ENCODE assay signal across 25 cellular contexts in the genomic region with DNA sequence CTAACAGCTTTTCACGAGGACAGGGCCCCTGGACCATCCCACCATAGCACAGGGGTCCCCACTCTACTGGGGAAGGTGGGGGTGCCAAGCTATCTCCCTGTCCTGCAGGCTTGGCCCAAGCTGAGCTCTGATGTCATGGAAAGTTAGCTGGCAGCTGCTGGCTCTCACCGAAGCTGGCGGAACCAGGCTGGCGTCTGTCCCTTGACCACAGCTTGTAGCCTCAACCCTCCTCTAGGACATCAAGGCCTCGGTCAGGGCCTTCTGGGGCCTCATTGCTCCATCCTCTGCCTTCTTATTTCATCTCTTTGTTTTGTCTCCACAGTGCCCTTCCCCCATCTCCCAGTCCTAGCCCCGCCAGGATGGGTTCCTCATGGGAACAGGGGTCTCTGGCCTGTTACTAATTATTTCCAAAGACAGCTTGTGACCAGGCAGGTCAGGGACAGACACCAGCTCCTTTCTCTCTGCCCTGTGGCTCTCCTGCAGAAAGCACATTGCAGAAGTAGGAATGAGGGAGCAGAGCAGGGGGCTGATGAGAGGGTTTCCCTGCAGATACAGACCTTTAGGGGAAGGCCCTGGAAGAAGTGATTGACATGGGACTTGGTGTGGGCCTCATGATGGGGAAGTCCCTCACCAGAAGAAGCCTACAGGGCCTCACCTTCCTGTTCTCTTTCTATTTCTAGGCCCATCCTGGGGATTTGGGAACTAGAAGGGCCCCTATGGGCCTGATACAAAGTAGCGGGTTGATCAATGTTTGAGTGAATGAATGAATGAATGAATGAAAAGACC.
DNase-seq lines count a peak whose midpoint lies in the region; ATAC-seq, FAIRE-seq and TF ChIP-seq lines count a peak whose summit lies in the region.
"Had no signal": no experiment of that assay in that cellular context is flagged by ENCODE, and none has a peak within 500 bp of the region (broad histone marks: within the 10 kb centered on the region; RNA-seq: fewer than 3 reads in every experiment).

No MANE protein-coding gene starts in this region.

- no peak for TF ChIP-seq RAD21 in GM12878 (IDR thresholded peaks at IDR 0.05; ENCODE audit: insufficient read depth, low read depth, low read length)

- H3K9ac ChIP-seq in GM12878 (ENCODE audit: control insufficient read depth, insufficient read depth, low read length) = no peak overlapping the region
- H3K9ac ChIP-seq: GM23248 had no signal

- H4K20me1 ChIP-seq in GM12878 (ENCODE audit: control insufficient read depth, insufficient read depth) = no peaks in the 10 kb centered on the region

- H3K4me2 ChIP-seq in GM12878 (ENCODE audit: control insufficient read depth, insufficient read depth) = no peak overlapping the region

- intact Hi-C loops in GM12878 (cut with micrococcal nuclease; ENCODE audit: unreplicated experiment) = no loop called here

- H3K36me3 ChIP-seq in GM12878 (ENCODE audit: control insufficient read depth in 2 of 2, insufficient read depth in 2 of 2, low read length in 1 of 2) = no peaks in the 10 kb centered on the region

- peaks cover 6 to 18% of the 10 kb centered on the region in 2 donors for H3K9me3 Mint-ChIP-seq in stimulated activated naive CD8-positive, alpha-beta T cell treated with anti-CD3 and anti-CD28 coated beads, Interleukin-15, amount 100 ng/mL, for 72 hours
- H3K9me3 Mint-ChIP-seq in stimulated activated naive B cell treated with anti-CD40 and anti-IgM and Interleukin-4, amounts not matched to agents 10 μg/mL and 1 μg/mL and 100 μg/mL, for 72 hours = peaks cover 6 to 7% of the 10 kb centered on the region in 2 donors

- FAIRE-seq in GM12878 (lab: Jason Lieb, UNC) = no peak
- no peak for FAIRE-seq in D721Med (lab: Jason Lieb, UNC)
- FAIRE-seq: GM19239 had no signal

- no peak overlapping the region for H3K4me3 ChIP-seq in GM12878
- H3K4me3 ChIP-seq: GM23248 had no signal

- BruUV-seq in GM12878 (replicated peaks; lab: Mats Ljungman, UMichigan) = no TSS peak

- no peaks in the 10 kb centered on the region; the same call in 2 of the 3 replicates for H3K9me3 ChIP-seq in GM12878 (replicated peaks; ENCODE audit: control insufficient read depth, insufficient read depth, low read length)

- WGBS in GM12878 (ENCODE audit: insufficient coverage, insufficient replicate concordance, low lambda C conversion rate, missing lambda C conversion rate) = 42% methylated on average over 7 of the region's 7 CpGs

- H3K36me3 Mint-ChIP-seq in stimulated activated naive B cell treated with anti-CD40 and anti-IgM and Interleukin-4, amounts not matched to agents 10 μg/mL and 1 μg/mL and 100 μg/mL, for 72 hours = peaks cover 0 to 3% of the 10 kb centered on the region in 2 donors
- H3K36me3 Mint-ChIP-seq: CD14-positive monocyte had no signal

- no peaks in the 10 kb centered on the region for H3K79me2 ChIP-seq in GM12878 (ENCODE audit: control insufficient read depth, insufficient read depth, low read length)

- in situ Hi-C loops in GM12878 (cut with MboI) = no loop called here

- no peak overlapping the region for H3K4me3 Mint-ChIP-seq in stimulated activated naive CD8-positive, alpha-beta T cell treated with anti-CD3 and anti-CD28 coated beads, Interleukin-15, amount 100 ng/mL, for 72 hours
- no peak overlapping the region for H3K4me3 Mint-ChIP-seq in stimulated activated naive B cell treated with anti-CD40 and anti-IgM and Interleukin-4, amounts not matched to agents 10 μg/mL and 1 μg/mL and 100 μg/mL, for 72 hours
- H3K4me3 Mint-ChIP-seq: CD14-positive monocyte; CD8-positive, alpha-beta memory T cell; H9 had no signal

- no peak overlapping the region for H2AFZ ChIP-seq in GM12878 (ENCODE audit: control insufficient read depth, low read depth, low read length)
- H2AFZ ChIP-seq: GM23248 had no signal

- SMC1A ChIA-PET in GM12878 (lab: Charles Lee; ENCODE audit: uncharacterized antibody, unreplicated experiment) = no interaction called here

- CTCF ChIA-PET in GM12878 (lab: Yijun Ruan, JAX) = interaction anchor here (1.2 kb wide), 1 partner anchor 18 kb away, joined by 3 read pairs; no protein-coding TSS in a partner anchor

- H3K27ac ChIP-seq in GM12878 (ENCODE audit: control insufficient read depth, insufficient read depth) = no peak overlapping the region
- H3K27ac ChIP-seq: GM23248 had no signal

- TF ChIP-seq EP300 in GM12878 (IDR thresholded peaks at IDR 0.05; ENCODE audit: borderline replicate concordance in 1 of 2, control insufficient read depth in 1 of 2, low read depth in 2 of 2, low read length in 2 of 2) = no peak

- H3K27me3 Mint-ChIP-seq in stimulated activated naive CD8-positive, alpha-beta T cell treated with anti-CD3 and anti-CD28 coated beads, Interleukin-15, amount 100 ng/mL, for 72 hours = peaks cover 51% of the 10 kb centered on the region
- H3K27me3 Mint-ChIP-seq in stimulated activated naive B cell treated with anti-CD40 and anti-IgM and Interleukin-4, amounts not matched to agents 10 μg/mL and 1 μg/mL and 100 μg/mL, for 72 hours = peaks cover 42 to 72% of the 10 kb centered on the region in 2 donors

- DNase-seq in stimulated activated naive CD8-positive, alpha-beta T cell treated with anti-CD3 and anti-CD28 coated beads, Interleukin-15, Interleukin-2, amounts not matched to agents 100 U/mL and 50 U/mL, for 24 hours = no peak
- no peak for DNase-seq in stimulated activated naive CD8-positive, alpha-beta T cell treated with anti-CD3 and anti-CD28 coated beads, Interleukin-15, amount 100 ng/mL, for 72 hours
- no peak for DNase-seq in GM12878 (ENCODE audit: low read depth, low spot score)
- peak; percentile 21 for DNase-seq in medulla oblongata (ENCODE audit: extremely low spot score)
- DNase-seq in stimulated activated naive B cell treated with anti-CD40 and anti-IgM and Interleukin-4, amounts not matched to agents 10 μg/mL and 1 μg/mL and 100 μg/mL, for 72 hours = no peak
- no peak for DNase-seq in D721Med (ENCODE audit: insufficient read length, low spot score)
- DNase-seq in HPDE6-E6E7 (ENCODE audit: extremely low spot score) = no peak
- no peak for DNase-seq in NCI-H526 treated with DMSO at 0.1 percent for 48 hours (lab: John Stamatoyannopoulos, UW)
- DNase-seq: CD8-positive, alpha-beta memory T cell; DMS79 treated with DMSO at 0.1 percent for 48 hours; GF-D8; GM23248; H9; KBM-7; MV-4-11; NCI-H1105; NCI-H1436 treated with DMSO at 0.1 percent for 48 hours; NCI-H187 treated with DMSO at 0.1 percent for 48 hours; NCI-H2171 treated with DMSO at 0.1 percent for 48 hours; NCI-H345; NCI-H774; PC-3; SHP77 had no signal

- H3K27me3 ChIP-seq in GM12878 (replicated peaks in 1 of 2; ENCODE audit: control insufficient read depth in 2 of 2, insufficient read depth in 2 of 2, low read length in 1 of 2) = no peaks in the 10 kb centered on the region

- RAD21 ChIA-PET in GM12878 (lab: Charles Lee; ENCODE audit: unreplicated experiment) = no interaction called here

- POLR2A ChIA-PET in GM12878 (lab: Charles Lee) = no interaction called here

- H3K4me1 ChIP-seq in GM12878 (ENCODE audit: control insufficient read depth, insufficient read depth, low read length) = no peaks in the 10 kb centered on the region

- no peaks in the 10 kb centered on the region for H3K4me1 Mint-ChIP-seq in stimulated activated naive CD8-positive, alpha-beta T cell treated with anti-CD3 and anti-CD28 coated beads, Interleukin-15, amount 100 ng/mL, for 72 hours
- peaks cover 5 to 7% of the 10 kb centered on the region in 2 donors for H3K4me1 Mint-ChIP-seq in stimulated activated naive B cell treated with anti-CD40 and anti-IgM and Interleukin-4, amounts not matched to agents 10 μg/mL and 1 μg/mL and 100 μg/mL, for 72 hours
- H3K4me1 Mint-ChIP-seq: CD8-positive, alpha-beta memory T cell had no signal

- TF ChIP-seq POLR2A in GM12878 (IDR thresholded peaks at IDR 0.05; ENCODE audit: low read depth, low read length) = no peak

- ATAC-seq in stimulated activated naive CD8-positive, alpha-beta T cell treated with anti-CD3 and anti-CD28 coated beads, Interleukin-15, Interleukin-2, amounts not matched to agents 100 U/mL and 50 U/mL, for 24 hours = peak; percentile 40
- ATAC-seq in stimulated activated naive CD8-positive, alpha-beta T cell treated with anti-CD3 and anti-CD28 coated beads, Interleukin-15, amount 100 ng/mL, for 72 hours = no peak
- ATAC-seq in GM12878 = no peak
- peak; percentile 44 to 66 for ATAC-seq in stimulated activated naive B cell treated with anti-CD40 and anti-IgM and Interleukin-4, amounts not matched to agents 10 μg/mL and 1 μg/mL and 100 μg/mL, for 72 hours (replicated peaks)
- ATAC-seq: PC-3 had no signal

- H3K27ac Mint-ChIP-seq in stimulated activated naive CD8-positive, alpha-beta T cell treated with anti-CD3 and anti-CD28 coated beads, Interleukin-15, amount 100 ng/mL, for 72 hours = no peak overlapping the region
- H3K27ac Mint-ChIP-seq in stimulated activated naive B cell treated with anti-CD40 and anti-IgM and Interleukin-4, amounts not matched to agents 10 μg/mL and 1 μg/mL and 100 μg/mL, for 72 hours = no peak overlapping the region
- H3K27ac Mint-ChIP-seq: CD8-positive, alpha-beta memory T cell; H9 had no signal

- no peak for TF ChIP-seq CTCF in GM12878 (IDR thresholded peaks at IDR 0.05 in 2 of 3, conservative IDR thresholded peaks at IDR 0.05 in 1 of 3; ENCODE audit: control insufficient read depth in 2 of 3, extremely low read depth in 1 of 3, insufficient read depth in 1 of 3, low read depth in 3 of 3, low read length in 3 of 3)
- no peak for TF ChIP-seq CTCF in D721Med (IDR thresholded peaks at IDR 0.05; ENCODE audit: insufficient read depth, missing control alignments)

TF ChIP-seq in GM12878, 131 proteins besides CTCF, POLR2A, EP300 and RAD21 (continues in another document):
- TF ChIP-seq ZSCAN29 (IDR thresholded peaks at IDR 0.05) (no peak), MYC (IDR thresholded peaks at IDR 0.05; ENCODE audit: insufficient read depth, insufficient read length, insufficient replicate concordance, low read length, severe bottlenecking) (no peak), IKZF1 (conservative IDR thresholded peaks at IDR 0.05) (no peak)
- TF ChIP-seq, protein P1, sequence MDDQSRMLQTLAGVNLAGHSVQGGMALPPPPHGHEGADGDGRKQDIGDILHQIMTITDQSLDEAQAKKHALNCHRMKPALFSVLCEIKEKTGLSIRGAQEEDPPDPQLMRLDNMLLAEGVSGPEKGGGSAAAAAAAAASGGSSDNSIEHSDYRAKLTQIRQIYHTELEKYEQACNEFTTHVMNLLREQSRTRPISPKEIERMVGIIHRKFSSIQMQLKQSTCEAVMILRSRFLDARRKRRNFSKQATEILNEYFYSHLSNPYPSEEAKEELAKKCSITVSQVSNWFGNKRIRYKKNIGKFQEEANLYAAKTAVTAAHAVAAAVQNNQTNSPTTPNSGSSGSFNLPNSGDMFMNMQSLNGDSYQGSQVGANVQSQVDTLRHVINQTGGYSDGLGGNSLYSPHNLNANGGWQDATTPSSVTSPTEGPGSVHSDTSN (IDR thresholded peaks at IDR 0.05; ENCODE audit: insufficient replicate concordance, low read depth, low read length) = peak; percentile 37

Comparison
In these comparisons a context has a peak if more than half of its experiments do, and no peak if none do; other contexts are left out.
1. ATAC-seq: peak in stimulated activated naive CD8-positive, alpha-beta T cell treated with anti-CD3 and anti-CD28 coated beads, Interleukin-15, Interleukin-2, amounts not matched to agents 100 U/mL and 50 U/mL, for 24 hours (single experiment) and stimulated activated naive B cell treated with anti-CD40 and anti-IgM and Interleukin-4, amounts not matched to agents 10 μg/mL and 1 μg/mL and 100 μg/mL, for 72 hours (2 of 2); none in stimulated activated naive CD8-positive, alpha-beta T cell treated with anti-CD3 and anti-CD28 coated beads, Interleukin-15, amount 100 ng/mL, for 72 hours (single experiment) and GM12878 (single experiment).